ENCODE assay signal across 8 cellular contexts in the genomic region with DNA sequence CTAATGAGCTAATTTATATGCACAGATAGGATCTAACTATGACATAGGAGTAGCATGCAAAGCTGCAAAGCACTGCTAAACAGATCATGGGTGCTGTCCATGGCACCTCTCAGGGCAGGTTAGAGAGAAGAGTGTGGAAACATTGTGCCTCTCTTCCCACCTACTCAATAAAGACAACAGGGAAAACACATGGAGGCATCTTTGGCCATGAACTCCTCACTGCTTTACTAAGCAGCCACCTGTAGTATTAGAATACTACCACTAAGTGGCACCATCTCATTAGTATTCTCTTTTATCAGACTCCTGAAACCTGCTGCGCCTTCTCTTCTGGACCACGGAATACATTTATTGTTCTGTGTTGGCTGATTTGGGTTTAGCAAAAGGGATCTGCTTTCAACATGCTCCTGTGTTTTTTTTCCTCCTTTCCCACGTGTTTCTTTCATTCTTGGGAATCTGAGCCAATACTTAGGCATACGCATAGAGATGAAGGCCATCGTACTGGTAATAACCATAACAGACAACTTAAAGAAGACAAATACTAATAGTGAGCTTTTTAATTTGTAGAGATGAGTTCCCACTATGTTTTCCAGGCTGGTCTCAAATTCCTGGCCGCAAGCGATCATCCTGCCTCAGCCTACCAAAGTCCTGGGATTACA. TPM values are rescaled to one million over a fixed set of nuclear protein-coding genes. Genes with fewer than 3 reads are reported as not detected.
DNase-seq lines count a peak whose midpoint lies in the region; ATAC-seq and TF ChIP-seq lines count a peak whose summit lies in the region.

No MANE protein-coding gene starts in this region.

- in situ Hi-C loops in gastrocnemius medialis (cut with MboI; ENCODE audit: low sequenced_read_pairs in 4 of 4): loop anchor here (5.0 to 25.0 kb wide), 5 partner anchors 446 to 664 kb away; partner anchors contain the start of gene HINT3 (in 1 of the 4)

- H3K4me1 Mint-ChIP-seq in activated naive CD4-positive, alpha-beta T cell treated with anti-CD3 and anti-CD28 coated beads, Interleukin-2, amount 10 ng/mL, durations not matched to agents 7 days and 5 days: peaks cover 6% of the 10 kb centered on the region

- TF ChIP-seq CTCF in adrenal gland (IDR thresholded peaks at IDR 0.05): peak; percentile 68 to 84 (median 82)
- peak; percentile 62 to 86 (median 79) for TF ChIP-seq CTCF in gastrocnemius medialis (IDR thresholded peaks at IDR 0.05 in 4 of 5, conservative IDR thresholded peaks at IDR 0.05 in 1 of 5)

- 39 to 51% (median 43%) methylated on average over 7 of the region's 7 CpGs for WGBS in adrenal gland, 4 donors
- WGBS in right cardiac atrium: 45% methylated on average over 7 of the region's 7 CpGs

- H3K9me3 ChIP-seq in adrenal gland (replicated peaks in 1 of 3): no peaks in the 10 kb centered on the region
- H3K9me3 ChIP-seq in right cardiac atrium (ENCODE audit: control insufficient read depth, low read length): no peaks in the 10 kb centered on the region
- no peaks in the 10 kb centered on the region for H3K9me3 ChIP-seq in gastrocnemius medialis

- H3K4me3 ChIP-seq in adrenal gland: no peak overlapping the region
- no peak overlapping the region for H3K4me3 ChIP-seq in right cardiac atrium (ENCODE audit: low read length)
- no peak overlapping the region for H3K4me3 ChIP-seq in gastrocnemius medialis

- H3K27ac ChIP-seq in adrenal gland (no peak overlapping the region), right cardiac atrium (ENCODE audit: low read length) (no peak overlapping the region), gastrocnemius medialis (no peak overlapping the region)

- ATAC-seq in GM19438 (IDR thresholded peaks at IDR 0.05; ENCODE audit: low read depth, unreplicated experiment) (peak; percentile 75), HG03354 (IDR thresholded peaks at IDR 0.05; ENCODE audit: poor library complexity, severe bottlenecking, unreplicated experiment) (peak; percentile 84), right cardiac atrium (peak; percentile 86 to 88), gastrocnemius medialis (peak; percentile 67 to 69)

- H3K4me1 ChIP-seq in adrenal gland (replicated peaks in 1 of 2) (no peaks in the 10 kb centered on the region), right cardiac atrium (ENCODE audit: control insufficient read depth, insufficient read depth, low read length) (no peaks in the 10 kb centered on the region), gastrocnemius medialis (peaks cover 6 to 12% of the 10 kb centered on the region in 2 donors)

- H3K36me3 ChIP-seq in adrenal gland (replicated peaks in 1 of 2): no peaks in the 10 kb centered on the region
- no peaks in the 10 kb centered on the region for H3K36me3 ChIP-seq in gastrocnemius medialis

- H3K36me3 Mint-ChIP-seq in activated naive CD4-positive, alpha-beta T cell treated with anti-CD3 and anti-CD28 coated beads, Interleukin-2, amount 10 ng/mL, durations not matched to agents 7 days and 5 days: no peaks in the 10 kb centered on the region

- no peak overlapping the region for H3K4me3 Mint-ChIP-seq in activated naive CD4-positive, alpha-beta T cell treated with anti-CD3 and anti-CD28 coated beads, Interleukin-2, amount 10 ng/mL, durations not matched to agents 7 days and 5 days

- intact Hi-C loops in adrenal gland (cut with DNase I): loop anchor here (5.0 to 10.0 kb wide), 3 partner anchors 441 to 644 kb away; partner anchors contain the start of gene HINT3 (in 1 of the 2)
- intact Hi-C loops in right cardiac atrium (cut with DNase I): loop anchor here (2.0 to 5.0 kb wide), 5 partner anchors 436 to 661 kb away; partner anchors contain the start of gene HEY2 (in 1 of the 4)
- intact Hi-C loops in gastrocnemius medialis (cut with DNase I; ENCODE audit: low total_unique reads): loop anchor here (1.0 to 5.0 kb wide), 5 partner anchors 274 to 661 kb away; partner anchors contain the start of gene HINT3

- CTCF ChIA-PET in activated naive CD4-positive, alpha-beta T cell treated with anti-CD3 and anti-CD28 coated beads, Interleukin-2, amount 10 ng/mL, durations not matched to agents 7 days and 5 days (lab: Charles Lee): interaction anchor here (0.7 to 7.4 kb wide), 12 partner anchors 12 to 663 kb away, joined by 3 to 82 read pairs (median 4); no protein-coding TSS in a partner anchor

- peaks cover 13% of the 10 kb centered on the region for H3K27me3 Mint-ChIP-seq in activated naive CD4-positive, alpha-beta T cell treated with anti-CD3 and anti-CD28 coated beads, Interleukin-2, amount 10 ng/mL, durations not matched to agents 7 days and 5 days

- DNase-seq in DMS53 (lab: John Stamatoyannopoulos, UW) (peak; percentile 80), NCI-H345 (lab: John Stamatoyannopoulos, UW) (peak; percentile 68), adrenal gland (peak in 6 of 7 donors; percentile 22 to 61 (median 32)), right cardiac atrium (no peak), gastrocnemius medialis (no peak)
- no peak for DNase-seq in activated naive CD4-positive, alpha-beta T cell treated with anti-CD3 and anti-CD28 coated beads, Interleukin-2, amount 10 ng/mL, durations not matched to agents 7 days and 5 days

- TF ChIP-seq POLR2A in adrenal gland (IDR thresholded peaks at IDR 0.05): no peak
- TF ChIP-seq POLR2A in gastrocnemius medialis (IDR thresholded peaks at IDR 0.05): no peak

- no peaks in the 10 kb centered on the region for H3K9me3 Mint-ChIP-seq in activated naive CD4-positive, alpha-beta T cell treated with anti-CD3 and anti-CD28 coated beads, Interleukin-2, amount 10 ng/mL, durations not matched to agents 7 days and 5 days

- H3K27me3 ChIP-seq in adrenal gland (no peaks in the 10 kb centered on the region), right cardiac atrium (ENCODE audit: control insufficient read depth, insufficient read depth) (no peaks in the 10 kb centered on the region), gastrocnemius medialis (no peaks in the 10 kb centered on the region)

- no peak overlapping the region for H3K27ac Mint-ChIP-seq in activated naive CD4-positive, alpha-beta T cell treated with anti-CD3 and anti-CD28 coated beads, Interleukin-2, amount 10 ng/mL, durations not matched to agents 7 days and 5 days

RNA-seq across cellular contexts. Expression of gene HDDC2, which starts 9.4 kb away (rescaled TPM):
- 100 to 1,000 TPM in 5 of 8 donors, 10 to 100 TPM in 3; 94.2 to 166 (median 115) TPM for total RNA-seq in adrenal gland
- 100 to 1,000 TPM; 129 to 141 (median 139) TPM for polyA plus RNA-seq in adrenal gland
- total RNA-seq in right cardiac atrium: 100 to 1,000 TPM in 2 of 4 donors, 10 to 100 TPM in 2; 83.0 to 103 (median 93.7) TPM
- polyA plus RNA-seq in right cardiac atrium: 157 TPM
- total RNA-seq in gastrocnemius medialis: 10 to 100 TPM; 54.9 to 88.3 (median 77.7) TPM

Comparison
In these comparisons a context has a peak if more than half of its experiments do, and no peak if none do; other contexts are left out.
1. DNase-seq: peak in DMS53 (single experiment), NCI-H345 (single experiment) and adrenal gland (6 of 7); none in right cardiac atrium (0 of 3), gastrocnemius medialis (0 of 2) and activated naive CD4-positive, alpha-beta T cell treated with anti-CD3 and anti-CD28 coated beads, Interleukin-2, amount 10 ng/mL, durations not matched to agents 7 days and 5 days (single experiment).
2. Peak in every context shown above with its lines, with median percentiles within 50 percentile points of each other: ATAC-seq.